Comparison of ENCODE assay signal across 11 cellular contexts in genomic region chr12:68665016-68665569, GRCh38. TPM values are rescaled to one million over a fixed set of nuclear protein-coding genes. Genes with fewer than 3 reads are reported as not detected.
DNase-seq lines count a peak whose midpoint lies in the region; ATAC-seq, FAIRE-seq and TF ChIP-seq lines count a peak whose summit lies in the region.
"Had no signal": no experiment of that assay in that cellular context is flagged by ENCODE, and none has a peak within 500 bp of the region (broad histone marks: within the 10 kb centered on the region; RNA-seq: fewer than 3 reads in every experiment).

No MANE protein-coding gene starts in this region.

- H3K9me3 ChIP-seq in BLaER1 treated with 17β-estradiol and CSF1 and Interleukin-3, amounts not matched to agents 10 nM and 100 nM (replicated peaks in 1 of 11): no peaks in the 10 kb centered on the region
- no peaks in the 10 kb centered on the region for H3K9me3 ChIP-seq in HCT116 (ENCODE audit: control insufficient read depth in 1 of 2, insufficient read depth in 1 of 2, low read depth in 1 of 2, low read length in 2 of 2)
- H3K9me3 ChIP-seq in HepG2 (ENCODE audit: low read length): no peaks in the 10 kb centered on the region
- no peaks in the 10 kb centered on the region for H3K9me3 ChIP-seq in aorta (ENCODE audit: control insufficient read depth, low read length)
- H3K9me3 ChIP-seq: adrenal gland had no signal

- BruUV-seq in HCT116 (replicated peaks; lab: Mats Ljungman, UMichigan): no TSS peak
- BruUV-seq in HepG2 (replicated peaks; lab: Mats Ljungman, UMichigan): TSS peak; percentile 15

- peaks cover 12 to 60% (median 38%) of the 10 kb centered on the region in 10 experiments; a peak in 19 of 20 replicates for H3K4me1 ChIP-seq in BLaER1 treated with 17β-estradiol and CSF1 and Interleukin-3, amounts not matched to agents 10 nM and 100 nM
- H3K4me1 ChIP-seq in HCT116 (ENCODE audit: control insufficient read depth in 1 of 2, insufficient read depth in 2 of 2, low read length in 2 of 2) (no peaks in the 10 kb centered on the region), HepG2 (ENCODE audit: insufficient read depth, low read length) (no peaks in the 10 kb centered on the region), aorta (ENCODE audit: control insufficient read depth in 1 of 2, insufficient read depth in 2 of 2, low read length in 2 of 2) (no peaks in the 10 kb centered on the region)
- H3K4me1 ChIP-seq: adrenal gland had no signal

- CTCF ChIA-PET in HCT116 (lab: Charles Lee): interaction anchor here (0.7 kb wide), 1 partner anchor 13 kb away, joined by 3 read pairs; no protein-coding TSS in a partner anchor
- CTCF ChIA-PET in activated CD8-positive, alpha-beta T cell treated with anti-CD3 and anti-CD28 coated beads, Interleukin-2, amount 10 ng/mL, durations not matched to agents 7 days and 5 days (lab: Charles Lee): no interaction called here
- CTCF ChIA-PET in HepG2 (lab: Yijun Ruan, JAX; ENCODE audit: low intra/inter-chr PET ratio, low total read pairs): no interaction called here

- H3K4me3 ChIP-seq in BLaER1 treated with 17β-estradiol and CSF1 and Interleukin-3, amounts not matched to agents 10 nM and 100 nM: no peak overlapping the region
- H3K4me3 ChIP-seq in HCT116 (replicated peaks in 1 of 2; ENCODE audit: low read depth in 1 of 2, low read length in 2 of 2): no peak overlapping the region
- H3K4me3 ChIP-seq in HepG2 (replicated peaks in 1 of 3; ENCODE audit: insufficient read depth in 1 of 3, low read depth in 2 of 3, low read length in 3 of 3): no peak overlapping the region
- H3K4me3 ChIP-seq in aorta (ENCODE audit: low read length in 2 of 2): no peak overlapping the region
- H3K4me3 ChIP-seq: adrenal gland had no signal

- RAD21 ChIA-PET in HCT116 (lab: Charles Lee; ENCODE audit: low non-redundant PET in 1 of 2, low total read pairs in 2 of 2, uncharacterized antibody in 2 of 2, unreplicated experiment in 2 of 2): no interaction called here

- TF ChIP-seq CTCF in HCT116 (IDR thresholded peaks at IDR 0.05 in 2 of 3, conservative IDR thresholded peaks at IDR 0.05 in 1 of 3; ENCODE audit: borderline replicate concordance in 1 of 3, insufficient read depth in 1 of 3, low read depth in 2 of 3, low read length in 2 of 3) (no peak), HepG2 (CRISPR knock-in tag; IDR thresholded peaks at IDR 0.05) (peak; percentile 40)

- H3K4me2 ChIP-seq in BLaER1 treated with 17β-estradiol and CSF1 and Interleukin-3, amounts not matched to agents 10 nM and 100 nM: peak overlapping the region in 6 of 11 experiments; percentile 58 to 81 (median 66); a peak in 9 of 22 replicates
- H3K4me2 ChIP-seq in HCT116 (ENCODE audit: low read length): no peak overlapping the region
- no peak overlapping the region for H3K4me2 ChIP-seq in HepG2 (ENCODE audit: low read depth, low read length)

- TF ChIP-seq RAD21 in HCT116 (IDR thresholded peaks at IDR 0.05; ENCODE audit: low read depth) (peak; percentile 44; the same call in 1 of the 2 replicates), HepG2 (CRISPR knock-in tag; IDR thresholded peaks at IDR 0.05) (no peak)

- H3K27me3 ChIP-seq in BLaER1 treated with 17β-estradiol and CSF1 and Interleukin-3, amounts not matched to agents 10 nM and 100 nM: no peaks in the 10 kb centered on the region
- H3K27me3 ChIP-seq in HCT116 (ENCODE audit: insufficient read depth, low read length) (no peaks in the 10 kb centered on the region), HepG2 (ENCODE audit: control insufficient read depth in 1 of 2, insufficient read depth in 2 of 2, low read length in 2 of 2) (no peaks in the 10 kb centered on the region), aorta (ENCODE audit: control insufficient read depth in 1 of 2, insufficient read depth in 2 of 2, low read length in 1 of 2) (no peaks in the 10 kb centered on the region)
- H3K27me3 ChIP-seq: adrenal gland had no signal

- no peak overlapping the region for H2AFZ ChIP-seq in HCT116 (ENCODE audit: low read depth, low read length, poor library complexity, severe bottlenecking)
- H2AFZ ChIP-seq in HepG2 (ENCODE audit: low read length): no peak overlapping the region

- peaks cover 43% of the 10 kb centered on the region for H3K36me3 Mint-ChIP-seq in activated CD8-positive, alpha-beta T cell treated with anti-CD3 and anti-CD28 coated beads, Interleukin-2, amount 10 ng/mL, durations not matched to agents 7 days and 5 days (ENCODE audit: low read depth)

- ATAC-seq in HCT116: peak; percentile 22; the same call in 1 of the 2 replicates
- ATAC-seq in activated CD8-positive, alpha-beta T cell treated with anti-CD3 and anti-CD28 coated beads, Interleukin-2, amount 10 ng/mL, durations not matched to agents 7 days and 5 days: no peak
- peak; percentile 51; the same call in 2 of the 3 replicates for ATAC-seq in HepG2
- ATAC-seq in aorta (ENCODE audit: low FRiP score): no peak

- TF ChIP-seq POLR2A in HCT116 (IDR thresholded peaks at IDR 0.05; ENCODE audit: borderline replicate concordance, extremely low read depth, insufficient read depth, insufficient read length) (no peak), HepG2 (IDR thresholded peaks at IDR 0.05; ENCODE audit: insufficient read depth in 1 of 2, low read depth in 2 of 2, low read length in 2 of 2) (no peak)

- H3K36me3 ChIP-seq in BLaER1 treated with 17β-estradiol and CSF1 and Interleukin-3, amounts not matched to agents 10 nM and 100 nM: peaks cover 26 to 59% (median 37%) of the 10 kb centered on the region in 11 experiments
- H3K36me3 ChIP-seq in HCT116 (ENCODE audit: control insufficient read depth in 1 of 2, insufficient read depth in 2 of 2, low read length in 2 of 2) (0 out of 4 replicates have a peak, but pooled peaks cover 0 to 5% of the 10 kb centered on the region in 2 experiments), HepG2 (replicated peaks in 1 of 2; ENCODE audit: control insufficient read depth in 1 of 2, insufficient read depth in 2 of 2, low read length in 2 of 2) (no peaks in the 10 kb centered on the region), aorta (ENCODE audit: control insufficient read depth in 1 of 2, insufficient read depth in 2 of 2, low read length in 1 of 2) (no peaks in the 10 kb centered on the region)
- H3K36me3 ChIP-seq: adrenal gland had no signal

- TF ChIP-seq EP300 in HepG2 (IDR thresholded peaks at IDR 0.05; ENCODE audit: low read depth in 2 of 2, low read length in 2 of 2): no peak
- no peak for TF ChIP-seq EP300 in HepG2 (CRISPR knock-in tag; IDR thresholded peaks at IDR 0.05; ENCODE audit: borderline replicate concordance)

- H3K27ac ChIP-seq in BLaER1 treated with 17β-estradiol and CSF1 and Interleukin-3, amounts not matched to agents 10 nM and 100 nM: peak overlapping the region in 1 of 11 experiments; percentile 55; a peak in 1 of 22 replicates
- no peak overlapping the region for H3K27ac ChIP-seq in HCT116 (ENCODE audit: low read depth, low read length)
- no peak overlapping the region for H3K27ac ChIP-seq in HepG2 (ENCODE audit: extremely low read length, insufficient read depth, low read length)
- H3K27ac ChIP-seq in aorta (ENCODE audit: low read depth in 1 of 2, low read length in 2 of 2): no peak overlapping the region
- H3K27ac ChIP-seq: adrenal gland had no signal

- no peaks in the 10 kb centered on the region for H3K27me3 Mint-ChIP-seq in activated CD8-positive, alpha-beta T cell treated with anti-CD3 and anti-CD28 coated beads, Interleukin-2, amount 10 ng/mL, durations not matched to agents 7 days and 5 days (ENCODE audit: low read depth)

- H3K9me2 ChIP-seq in HCT116 (ENCODE audit: insufficient read depth): no peaks in the 10 kb centered on the region

- no peak overlapping the region for H3K4me3 Mint-ChIP-seq in activated CD8-positive, alpha-beta T cell treated with anti-CD3 and anti-CD28 coated beads, Interleukin-2, amount 10 ng/mL, durations not matched to agents 7 days and 5 days

- in situ Hi-C loops in HepG2 (cut with HindIII; ENCODE audit: extremely low pct_ligation_motif_present, low pct_unique_long_range_greater_than_20kb): no loop called here

- FAIRE-seq in HepG2 (lab: Jason Lieb, UNC): no peak

- H3K9me3 Mint-ChIP-seq in activated CD8-positive, alpha-beta T cell treated with anti-CD3 and anti-CD28 coated beads, Interleukin-2, amount 10 ng/mL, durations not matched to agents 7 days and 5 days (ENCODE audit: insufficient read depth): no peaks in the 10 kb centered on the region

- 91% methylated on average over 3 of the region's 3 CpGs for WGBS in HepG2 (ENCODE audit: low lambda C conversion rate)
- WGBS in aorta, 2 donors: 47 to 52% methylated on average over 3 of the region's 3 CpGs

- H3K4me1 Mint-ChIP-seq in activated CD8-positive, alpha-beta T cell treated with anti-CD3 and anti-CD28 coated beads, Interleukin-2, amount 10 ng/mL, durations not matched to agents 7 days and 5 days (ENCODE audit: low read depth): peaks cover 35% of the 10 kb centered on the region

- H4K20me1 ChIP-seq in BLaER1 treated with 17β-estradiol and CSF1 and Interleukin-3, amounts not matched to agents 10 nM and 100 nM: peaks cover 0 to 84% (median 0%) of the 10 kb centered on the region in 11 experiments; a peak in 5 of 22 replicates
- no peaks in the 10 kb centered on the region for H4K20me1 ChIP-seq in HCT116 (ENCODE audit: insufficient read depth)
- H4K20me1 ChIP-seq in HepG2 (ENCODE audit: insufficient read depth, low read length): no peaks in the 10 kb centered on the region

- POLR2A ChIA-PET in HCT116 (lab: Charles Lee): no interaction called here
- POLR2A ChIA-PET in activated CD8-positive, alpha-beta T cell treated with anti-CD3 and anti-CD28 coated beads, Interleukin-2, amount 10 ng/mL, durations not matched to agents 7 days and 5 days (lab: Charles Lee): no interaction called here
- POLR2A ChIA-PET in HepG2 (lab: Yijun Ruan, JAX): no interaction called here

- no peak for DNase-seq in HCT116 (ENCODE audit: low read depth, low spot score)
- no peak for DNase-seq in activated CD8-positive, alpha-beta T cell treated with anti-CD3 and anti-CD28 coated beads, Interleukin-2, amount 10 ng/mL, durations not matched to agents 7 days and 5 days
- DNase-seq in HepG2 (ENCODE audit: low spot score): no peak
- no peak for DNase-seq in HK-2 (ENCODE audit: unreplicated experiment)
- no peak for DNase-seq in kidney glomerular epithelial cell (lab: John Stamatoyannopoulos, UW)
- DNase-seq in stimulated activated CD4-positive, alpha-beta T cell treated with anti-CD3 and anti-CD28 coated beads, Interleukin-4, amount 100 ng/mL, for 1 hour: no peak
- no peak for DNase-seq in aorta
- DNase-seq: activated CD4-positive, alpha-beta T cell treated with anti-CD3 and anti-CD28 coated beads for 4 hours; adrenal gland; NCI-H1417 treated with DMSO at 0.1 percent for 48 hours had no signal

- peak overlapping the region; percentile 18 for H3K27ac Mint-ChIP-seq in activated CD8-positive, alpha-beta T cell treated with anti-CD3 and anti-CD28 coated beads, Interleukin-2, amount 10 ng/mL, durations not matched to agents 7 days and 5 days

- no peak overlapping the region for H3K9ac ChIP-seq in BLaER1 treated with 17β-estradiol and CSF1 and Interleukin-3, amounts not matched to agents 10 nM and 100 nM
- H3K9ac ChIP-seq in HCT116 (ENCODE audit: low read length) (no peak overlapping the region), HepG2 (ENCODE audit: insufficient read depth, low read depth, low read length) (no peak overlapping the region)

- intact Hi-C loops in HCT116 (cut with micrococcal nuclease): loop anchor here (10.0 kb wide), 1 partner anchor 310 kb away; no protein-coding TSS in a partner anchor
- intact Hi-C loops in HepG2 (cut with micrococcal nuclease; ENCODE audit: unreplicated experiment): loop anchor here (10.0 kb wide), 1 partner anchor 330 kb away; the partner anchor contains the start of gene MDM1
- intact Hi-C loops in aorta (cut with DNase I): no loop called here

- H3K79me2 ChIP-seq in HCT116 (ENCODE audit: insufficient read depth, low read length) (no peaks in the 10 kb centered on the region), HepG2 (ENCODE audit: insufficient read depth, low read length) (no peaks in the 10 kb centered on the region)

RNA-seq across cellular contexts. Expression of gene NUP107, which starts 21.7 kb away (rescaled TPM):
- total RNA-seq in HCT116 (2021; ENCODE audit: unreplicated experiment): 99.0 TPM
- polyA plus RNA-seq in HCT116 (2012): 26.6 and 42.1 TPM in 2 replicates
- total RNA-seq in activated CD8-positive, alpha-beta T cell treated with anti-CD3 and anti-CD28 coated beads, Interleukin-2, amount 10 ng/mL, durations not matched to agents 7 days and 5 days: 100 to 1,000 TPM; 103 to 105 TPM
- 100 and 125 TPM in 2 replicates for total RNA-seq in HepG2 (2016; rRNA removed; fragmentation: Illumina TruSeq; extraction: Trizol)
- total RNA-seq in HepG2 (2016; cell fraction: cytosol; rRNA removed; fragmentation: Illumina TruSeq; extraction: Trizol; ENCODE audit: low read depth): 25.1 and 25.6 TPM in 2 replicates
- total RNA-seq in HepG2 (2016; cell fraction: insoluble cytoplasmic fraction; rRNA removed; fragmentation: Illumina TruSeq; extraction: Trizol): 97.0 and 127 TPM in 2 replicates
- 19.8 and 25.3 TPM in 2 replicates for total RNA-seq in HepG2 (2016; cell fraction: membrane; rRNA removed; fragmentation: Illumina TruSeq; extraction: Trizol)
- total RNA-seq in HepG2 (2016; cell fraction: nucleus; rRNA removed; fragmentation: Illumina TruSeq; extraction: Trizol): 109 and 116 TPM in 2 replicates
- polyA plus RNA-seq in HepG2 (2011; rRNA removed): 42.2 and 54.7 TPM in 2 replicates
- 13.5 and 14.0 TPM in 2 replicates for polyA plus RNA-seq in HepG2 (2011; cell fraction: cytosol; rRNA removed)
- polyA plus RNA-seq in HepG2 (2011; cell fraction: nucleus; rRNA removed): 87.7 and 98.0 TPM in 2 replicates
- 37.1 and 46.0 TPM in 2 replicates for polyA plus RNA-seq in HepG2 (2012)
- polyA plus RNA-seq in HepG2 (2016; cell fraction: cytosol; fragmentation: Illumina TruSeq; extraction: Trizol; ENCODE audit: low read depth): 2.6 and 2.8 TPM in 2 replicates
- polyA plus RNA-seq in HepG2 (2016; cell fraction: insoluble cytoplasmic fraction; fragmentation: Illumina TruSeq; extraction: Trizol; ENCODE audit: low read depth): 66.1 and 68.1 TPM in 2 replicates
- polyA plus RNA-seq in HepG2 (2016; cell fraction: membrane; fragmentation: Illumina TruSeq; extraction: Trizol; ENCODE audit: low read depth): 3.8 and 5.3 TPM in 2 replicates
- 137 and 147 TPM in 2 replicates for polyA plus RNA-seq in HepG2 (2016; cell fraction: nucleus; fragmentation: Illumina TruSeq; extraction: Trizol; ENCODE audit: insufficient read depth, low read depth)
- 17.0 and 57.8 TPM in 2 replicates for polyA minus RNA-seq in HepG2 (2011; rRNA and poly(A)+ RNA removed; ENCODE audit: low replicate concordance)
- 22.0 and 22.8 TPM in 2 replicates for polyA minus RNA-seq in HepG2 (2011; cell fraction: cytosol; rRNA and poly(A)+ RNA removed)
- polyA minus RNA-seq in HepG2 (2011; cell fraction: nucleus; rRNA and poly(A)+ RNA removed): 112 and 123 TPM in 2 replicates
- 10 to 100 TPM; 36.0 to 53.4 TPM for total RNA-seq in aorta
- 10 to 100 TPM in 1 of 2 donors, 1 to 10 TPM in 1; 5.3 to 19.5 TPM for polyA plus RNA-seq in aorta

RNA-seq across cellular contexts. Expression of gene RAP1B, which starts 54.4 kb away (rescaled TPM):
- total RNA-seq in HCT116 (2021; ENCODE audit: unreplicated experiment): 79.2 TPM
- polyA plus RNA-seq in HCT116 (2012): 50.5 and 58.3 TPM in 2 replicates
- 100 to 1,000 TPM; 256 to 268 TPM for total RNA-seq in activated CD8-positive, alpha-beta T cell treated with anti-CD3 and anti-CD28 coated beads, Interleukin-2, amount 10 ng/mL, durations not matched to agents 7 days and 5 days
- total RNA-seq in HepG2 (2016; rRNA removed; fragmentation: Illumina TruSeq; extraction: Trizol): 92.7 and 129 TPM in 2 replicates
- total RNA-seq in HepG2 (2016; cell fraction: cytosol; rRNA removed; fragmentation: Illumina TruSeq; extraction: Trizol; ENCODE audit: low read depth): 42.6 and 48.0 TPM in 2 replicates
- total RNA-seq in HepG2 (2016; cell fraction: insoluble cytoplasmic fraction; rRNA removed; fragmentation: Illumina TruSeq; extraction: Trizol): 87.1 and 128 TPM in 2 replicates
- 96.4 and 97.6 TPM in 2 replicates for total RNA-seq in HepG2 (2016; cell fraction: membrane; rRNA removed; fragmentation: Illumina TruSeq; extraction: Trizol)
- 44.6 and 47.4 TPM in 2 replicates for total RNA-seq in HepG2 (2016; cell fraction: nucleus; rRNA removed; fragmentation: Illumina TruSeq; extraction: Trizol)
- polyA plus RNA-seq in HepG2 (2011; rRNA removed): 56.6 and 71.1 TPM in 2 replicates
- polyA plus RNA-seq in HepG2 (2011; cell fraction: cytosol; rRNA removed): 39.2 and 62.2 TPM in 2 replicates
- polyA plus RNA-seq in HepG2 (2011; cell fraction: nucleus; rRNA removed): 17.4 and 23.5 TPM in 2 replicates
- polyA plus RNA-seq in HepG2 (2012): 73.2 and 76.4 TPM in 2 replicates
- polyA plus RNA-seq in HepG2 (2016; cell fraction: cytosol; fragmentation: Illumina TruSeq; extraction: Trizol; ENCODE audit: low read depth): 45.2 and 58.6 TPM in 2 replicates
- polyA plus RNA-seq in HepG2 (2016; cell fraction: insoluble cytoplasmic fraction; fragmentation: Illumina TruSeq; extraction: Trizol; ENCODE audit: low read depth): 158 and 166 TPM in 2 replicates
- 84.2 and 93.1 TPM in 2 replicates for polyA plus RNA-seq in HepG2 (2016; cell fraction: membrane; fragmentation: Illumina TruSeq; extraction: Trizol; ENCODE audit: low read depth)
- polyA plus RNA-seq in HepG2 (2016; cell fraction: nucleus; fragmentation: Illumina TruSeq; extraction: Trizol; ENCODE audit: insufficient read depth, low read depth): 80.7 and 83.5 TPM in 2 replicates
- 19.4 and 29.7 TPM in 2 replicates for polyA minus RNA-seq in HepG2 (2011; rRNA and poly(A)+ RNA removed; ENCODE audit: low replicate concordance)
- polyA minus RNA-seq in HepG2 (2011; cell fraction: cytosol; rRNA and poly(A)+ RNA removed): 45.2 and 50.6 TPM in 2 replicates
- 43.8 and 54.3 TPM in 2 replicates for polyA minus RNA-seq in HepG2 (2011; cell fraction: nucleus; rRNA and poly(A)+ RNA removed)
- 100 to 1,000 TPM; 166 to 173 TPM for total RNA-seq in aorta
- 100 to 1,000 TPM; 113 to 163 TPM for polyA plus RNA-seq in aorta

Comparison
In these comparisons a context has a peak if more than half of its experiments do, and no peak if none do; other contexts are left out.
1. H3K4me2 ChIP-seq: peak in BLaER1 treated with 17β-estradiol and CSF1 and Interleukin-3, amounts not matched to agents 10 nM and 100 nM (6 of 11); none in HCT116 (single experiment) and HepG2 (single experiment).
2. ATAC-seq: peak in HCT116 (single experiment) and HepG2 (single experiment); none in activated CD8-positive, alpha-beta T cell treated with anti-CD3 and anti-CD28 coated beads, Interleukin-2, amount 10 ng/mL, durations not matched to agents 7 days and 5 days (single experiment) and aorta (single experiment).
3. intact Hi-C loops: an anchor here in HCT116 (10.0 kb wide) and HepG2 (10.0 kb wide); none called in aorta.